In the genomic region with DNA sequence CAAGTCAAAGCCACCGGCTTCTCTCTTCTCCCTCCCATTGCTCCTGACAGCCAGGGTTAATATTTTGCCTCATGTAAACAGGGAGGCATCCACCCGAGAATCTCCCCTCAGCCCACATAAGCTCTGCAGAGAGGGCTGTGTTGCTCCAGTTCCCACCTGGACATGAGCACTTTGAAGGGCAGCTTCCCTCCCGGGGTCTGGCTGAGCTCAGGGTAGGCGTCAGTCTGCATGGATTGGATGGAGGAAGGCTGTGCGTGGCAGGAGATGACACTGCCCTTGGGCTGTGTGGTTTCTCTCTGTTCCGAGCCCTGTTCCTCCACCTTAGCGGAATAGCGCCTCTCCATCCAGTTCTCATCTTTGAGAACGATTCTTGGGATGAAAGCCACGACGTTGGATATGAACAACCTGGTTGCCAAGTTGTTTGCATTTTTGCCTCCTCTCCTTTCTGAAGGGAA, we compare ENCODE assay signal across 1 cellular context.
TF ChIP-seq lines count a peak whose summit lies in the region.

No MANE protein-coding gene starts in this region.

TF ChIP-seq in HepG2, 621 proteins besides CTCF, POLR2A, EP300 and RAD21 (continued from another document and continues in another):
- 0 out of 2 replicates have a peak, but pooled peaks have one; percentile 39 for TF ChIP-seq ZNF687 (CRISPR knock-in tag; IDR thresholded peaks at IDR 0.05)
- no peak for TF ChIP-seq CSRNP1 (CRISPR knock-in tag; IDR thresholded peaks at IDR 0.05)
- TF ChIP-seq, protein P1, sequence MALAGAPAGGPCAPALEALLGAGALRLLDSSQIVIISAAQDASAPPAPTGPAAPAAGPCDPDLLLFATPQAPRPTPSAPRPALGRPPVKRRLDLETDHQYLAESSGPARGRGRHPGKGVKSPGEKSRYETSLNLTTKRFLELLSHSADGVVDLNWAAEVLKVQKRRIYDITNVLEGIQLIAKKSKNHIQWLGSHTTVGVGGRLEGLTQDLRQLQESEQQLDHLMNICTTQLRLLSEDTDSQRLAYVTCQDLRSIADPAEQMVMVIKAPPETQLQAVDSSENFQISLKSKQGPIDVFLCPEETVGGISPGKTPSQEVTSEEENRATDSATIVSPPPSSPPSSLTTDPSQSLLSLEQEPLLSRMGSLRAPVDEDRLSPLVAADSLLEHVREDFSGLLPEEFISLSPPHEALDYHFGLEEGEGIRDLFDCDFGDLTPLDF (CRISPR knock-in tag; IDR thresholded peaks at IDR 0.05): no peak
- peak; percentile 15; the same call in 1 of the 2 replicates for TF ChIP-seq ZNF501 (CRISPR knock-in tag; IDR thresholded peaks at IDR 0.05)
- TF ChIP-seq KDM3A (CRISPR knock-in tag; IDR thresholded peaks at IDR 0.05; ENCODE audit: low read depth): no peak
- TF ChIP-seq GLI4 (CRISPR knock-in tag; IDR thresholded peaks at IDR 0.05; ENCODE audit: borderline replicate concordance): 0 out of 2 replicates have a peak, but pooled peaks have one; percentile 36
- TF ChIP-seq ZFP36 (IDR thresholded peaks at IDR 0.05; ENCODE audit: borderline replicate concordance, low read depth, low read length, partially characterized antibody): no peak
- TF ChIP-seq TGIF2 (CRISPR knock-in tag; IDR thresholded peaks at IDR 0.05): no peak
- TF ChIP-seq ZNF782 (CRISPR knock-in tag; IDR thresholded peaks at IDR 0.05; ENCODE audit: borderline replicate concordance): no peak
- TF ChIP-seq HNF4A (CRISPR knock-in tag; IDR thresholded peaks at IDR 0.05): no peak
- TF ChIP-seq KLF6 (CRISPR knock-in tag; IDR thresholded peaks at IDR 0.05): no peak
- no peak for TF ChIP-seq ZFP82 (CRISPR knock-in tag; IDR thresholded peaks at IDR 0.05; ENCODE audit: borderline replicate concordance)
- no peak for TF ChIP-seq ZNF746 (CRISPR knock-in tag; IDR thresholded peaks at IDR 0.05)
- TF ChIP-seq, protein P2, sequence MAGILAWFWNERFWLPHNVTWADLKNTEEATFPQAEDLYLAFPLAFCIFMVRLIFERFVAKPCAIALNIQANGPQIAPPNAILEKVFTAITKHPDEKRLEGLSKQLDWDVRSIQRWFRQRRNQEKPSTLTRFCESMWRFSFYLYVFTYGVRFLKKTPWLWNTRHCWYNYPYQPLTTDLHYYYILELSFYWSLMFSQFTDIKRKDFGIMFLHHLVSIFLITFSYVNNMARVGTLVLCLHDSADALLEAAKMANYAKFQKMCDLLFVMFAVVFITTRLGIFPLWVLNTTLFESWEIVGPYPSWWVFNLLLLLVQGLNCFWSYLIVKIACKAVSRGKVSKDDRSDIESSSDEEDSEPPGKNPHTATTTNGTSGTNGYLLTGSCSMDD (CRISPR knock-in tag; IDR thresholded peaks at IDR 0.05): no peak
- no peak for TF ChIP-seq CBX1 (IDR thresholded peaks at IDR 0.05; ENCODE audit: low read depth)
- TF ChIP-seq, protein P3, sequence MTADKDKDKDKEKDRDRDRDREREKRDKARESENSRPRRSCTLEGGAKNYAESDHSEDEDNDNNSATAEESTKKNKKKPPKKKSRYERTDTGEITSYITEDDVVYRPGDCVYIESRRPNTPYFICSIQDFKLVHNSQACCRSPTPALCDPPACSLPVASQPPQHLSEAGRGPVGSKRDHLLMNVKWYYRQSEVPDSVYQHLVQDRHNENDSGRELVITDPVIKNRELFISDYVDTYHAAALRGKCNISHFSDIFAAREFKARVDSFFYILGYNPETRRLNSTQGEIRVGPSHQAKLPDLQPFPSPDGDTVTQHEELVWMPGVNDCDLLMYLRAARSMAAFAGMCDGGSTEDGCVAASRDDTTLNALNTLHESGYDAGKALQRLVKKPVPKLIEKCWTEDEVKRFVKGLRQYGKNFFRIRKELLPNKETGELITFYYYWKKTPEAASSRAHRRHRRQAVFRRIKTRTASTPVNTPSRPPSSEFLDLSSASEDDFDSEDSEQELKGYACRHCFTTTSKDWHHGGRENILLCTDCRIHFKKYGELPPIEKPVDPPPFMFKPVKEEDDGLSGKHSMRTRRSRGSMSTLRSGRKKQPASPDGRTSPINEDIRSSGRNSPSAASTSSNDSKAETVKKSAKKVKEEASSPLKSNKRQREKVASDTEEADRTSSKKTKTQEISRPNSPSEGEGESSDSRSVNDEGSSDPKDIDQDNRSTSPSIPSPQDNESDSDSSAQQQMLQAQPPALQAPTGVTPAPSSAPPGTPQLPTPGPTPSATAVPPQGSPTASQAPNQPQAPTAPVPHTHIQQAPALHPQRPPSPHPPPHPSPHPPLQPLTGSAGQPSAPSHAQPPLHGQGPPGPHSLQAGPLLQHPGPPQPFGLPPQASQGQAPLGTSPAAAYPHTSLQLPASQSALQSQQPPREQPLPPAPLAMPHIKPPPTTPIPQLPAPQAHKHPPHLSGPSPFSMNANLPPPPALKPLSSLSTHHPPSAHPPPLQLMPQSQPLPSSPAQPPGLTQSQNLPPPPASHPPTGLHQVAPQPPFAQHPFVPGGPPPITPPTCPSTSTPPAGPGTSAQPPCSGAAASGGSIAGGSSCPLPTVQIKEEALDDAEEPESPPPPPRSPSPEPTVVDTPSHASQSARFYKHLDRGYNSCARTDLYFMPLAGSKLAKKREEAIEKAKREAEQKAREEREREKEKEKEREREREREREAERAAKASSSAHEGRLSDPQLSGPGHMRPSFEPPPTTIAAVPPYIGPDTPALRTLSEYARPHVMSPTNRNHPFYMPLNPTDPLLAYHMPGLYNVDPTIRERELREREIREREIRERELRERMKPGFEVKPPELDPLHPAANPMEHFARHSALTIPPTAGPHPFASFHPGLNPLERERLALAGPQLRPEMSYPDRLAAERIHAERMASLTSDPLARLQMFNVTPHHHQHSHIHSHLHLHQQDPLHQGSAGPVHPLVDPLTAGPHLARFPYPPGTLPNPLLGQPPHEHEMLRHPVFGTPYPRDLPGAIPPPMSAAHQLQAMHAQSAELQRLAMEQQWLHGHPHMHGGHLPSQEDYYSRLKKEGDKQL (CRISPR knock-in tag; IDR thresholded peaks at IDR 0.05; ENCODE audit: low read depth): no peak
- no peak for TF ChIP-seq STAG1 (CRISPR knock-in tag; IDR thresholded peaks at IDR 0.05)
- no peak for TF ChIP-seq GPBP1L1 (CRISPR knock-in tag; IDR thresholded peaks at IDR 0.05)
- no peak for TF ChIP-seq CBX2 (IDR thresholded peaks at IDR 0.05; ENCODE audit: low read depth, low read length)
- TF ChIP-seq CBX2 (CRISPR knock-in tag; IDR thresholded peaks at IDR 0.05; ENCODE audit: low read depth): no peak
- TF ChIP-seq, protein P4, sequence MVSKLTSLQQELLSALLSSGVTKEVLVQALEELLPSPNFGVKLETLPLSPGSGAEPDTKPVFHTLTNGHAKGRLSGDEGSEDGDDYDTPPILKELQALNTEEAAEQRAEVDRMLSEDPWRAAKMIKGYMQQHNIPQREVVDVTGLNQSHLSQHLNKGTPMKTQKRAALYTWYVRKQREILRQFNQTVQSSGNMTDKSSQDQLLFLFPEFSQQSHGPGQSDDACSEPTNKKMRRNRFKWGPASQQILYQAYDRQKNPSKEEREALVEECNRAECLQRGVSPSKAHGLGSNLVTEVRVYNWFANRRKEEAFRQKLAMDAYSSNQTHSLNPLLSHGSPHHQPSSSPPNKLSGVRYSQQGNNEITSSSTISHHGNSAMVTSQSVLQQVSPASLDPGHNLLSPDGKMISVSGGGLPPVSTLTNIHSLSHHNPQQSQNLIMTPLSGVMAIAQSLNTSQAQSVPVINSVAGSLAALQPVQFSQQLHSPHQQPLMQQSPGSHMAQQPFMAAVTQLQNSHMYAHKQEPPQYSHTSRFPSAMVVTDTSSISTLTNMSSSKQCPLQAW (CRISPR knock-in tag; IDR thresholded peaks at IDR 0.05): no peak
- 0 out of 2 replicates have a peak, but pooled peaks have one; percentile 33 for TF ChIP-seq ZNF547 (CRISPR knock-in tag; IDR thresholded peaks at IDR 0.05)
- TF ChIP-seq ZMYM3 (CRISPR knock-in tag; IDR thresholded peaks at IDR 0.05): no peak; the same call in 1 of the 2 replicates
- TF ChIP-seq, protein P5, sequence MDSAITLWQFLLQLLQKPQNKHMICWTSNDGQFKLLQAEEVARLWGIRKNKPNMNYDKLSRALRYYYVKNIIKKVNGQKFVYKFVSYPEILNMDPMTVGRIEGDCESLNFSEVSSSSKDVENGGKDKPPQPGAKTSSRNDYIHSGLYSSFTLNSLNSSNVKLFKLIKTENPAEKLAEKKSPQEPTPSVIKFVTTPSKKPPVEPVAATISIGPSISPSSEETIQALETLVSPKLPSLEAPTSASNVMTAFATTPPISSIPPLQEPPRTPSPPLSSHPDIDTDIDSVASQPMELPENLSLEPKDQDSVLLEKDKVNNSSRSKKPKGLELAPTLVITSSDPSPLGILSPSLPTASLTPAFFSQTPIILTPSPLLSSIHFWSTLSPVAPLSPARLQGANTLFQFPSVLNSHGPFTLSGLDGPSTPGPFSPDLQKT (CRISPR knock-in tag; IDR thresholded peaks at IDR 0.05; ENCODE audit: borderline replicate concordance): no peak
- no peak for TF ChIP-seq ZSCAN9 (CRISPR knock-in tag; IDR thresholded peaks at IDR 0.05; ENCODE audit: borderline replicate concordance)
- no peak for TF ChIP-seq JUN (CRISPR knock-in tag; IDR thresholded peaks at IDR 0.05)
- TF ChIP-seq ZNF138 (CRISPR knock-in tag; IDR thresholded peaks at IDR 0.05; ENCODE audit: low read depth): no peak
- TF ChIP-seq, protein P6, sequence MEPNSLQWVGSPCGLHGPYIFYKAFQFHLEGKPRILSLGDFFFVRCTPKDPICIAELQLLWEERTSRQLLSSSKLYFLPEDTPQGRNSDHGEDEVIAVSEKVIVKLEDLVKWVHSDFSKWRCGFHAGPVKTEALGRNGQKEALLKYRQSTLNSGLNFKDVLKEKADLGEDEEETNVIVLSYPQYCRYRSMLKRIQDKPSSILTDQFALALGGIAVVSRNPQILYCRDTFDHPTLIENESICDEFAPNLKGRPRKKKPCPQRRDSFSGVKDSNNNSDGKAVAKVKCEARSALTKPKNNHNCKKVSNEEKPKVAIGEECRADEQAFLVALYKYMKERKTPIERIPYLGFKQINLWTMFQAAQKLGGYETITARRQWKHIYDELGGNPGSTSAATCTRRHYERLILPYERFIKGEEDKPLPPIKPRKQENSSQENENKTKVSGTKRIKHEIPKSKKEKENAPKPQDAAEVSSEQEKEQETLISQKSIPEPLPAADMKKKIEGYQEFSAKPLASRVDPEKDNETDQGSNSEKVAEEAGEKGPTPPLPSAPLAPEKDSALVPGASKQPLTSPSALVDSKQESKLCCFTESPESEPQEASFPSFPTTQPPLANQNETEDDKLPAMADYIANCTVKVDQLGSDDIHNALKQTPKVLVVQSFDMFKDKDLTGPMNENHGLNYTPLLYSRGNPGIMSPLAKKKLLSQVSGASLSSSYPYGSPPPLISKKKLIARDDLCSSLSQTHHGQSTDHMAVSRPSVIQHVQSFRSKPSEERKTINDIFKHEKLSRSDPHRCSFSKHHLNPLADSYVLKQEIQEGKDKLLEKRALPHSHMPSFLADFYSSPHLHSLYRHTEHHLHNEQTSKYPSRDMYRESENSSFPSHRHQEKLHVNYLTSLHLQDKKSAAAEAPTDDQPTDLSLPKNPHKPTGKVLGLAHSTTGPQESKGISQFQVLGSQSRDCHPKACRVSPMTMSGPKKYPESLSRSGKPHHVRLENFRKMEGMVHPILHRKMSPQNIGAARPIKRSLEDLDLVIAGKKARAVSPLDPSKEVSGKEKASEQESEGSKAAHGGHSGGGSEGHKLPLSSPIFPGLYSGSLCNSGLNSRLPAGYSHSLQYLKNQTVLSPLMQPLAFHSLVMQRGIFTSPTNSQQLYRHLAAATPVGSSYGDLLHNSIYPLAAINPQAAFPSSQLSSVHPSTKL (CRISPR knock-in tag; IDR thresholded peaks at IDR 0.05): peak; percentile 25; the same call in 1 of the 2 replicates
- no peak for TF ChIP-seq ZEB1 (IDR thresholded peaks at IDR 0.05; ENCODE audit: insufficient replicate concordance, low read depth)
- no peak for TF ChIP-seq HDAC1 (CRISPR knock-in tag; IDR thresholded peaks at IDR 0.05)
- TF ChIP-seq FOXO1 (CRISPR knock-in tag; IDR thresholded peaks at IDR 0.05): 0 out of 2 replicates have a peak, but pooled peaks have one; percentile 3
